In genomic region chr3:16587703-16588070, GRCh38 we compare ENCODE assay signal across 28 cellular contexts. TPM values are rescaled to one million over a fixed set of nuclear protein-coding genes. Genes with fewer than 3 reads are reported as not detected.
"Had no signal": no experiment of that assay in that cellular context is flagged by ENCODE, and none has a peak within 500 bp of the region (broad histone marks: within the 10 kb centered on the region; RNA-seq: fewer than 3 reads in every experiment).

No MANE protein-coding gene starts in this region.

- H3K9me3 ChIP-seq: esophagus muscularis mucosa, gastroesophageal sphincter, heart left ventricle, left lung, stomach, testis had no signal

- H3K9me3 Mint-ChIP-seq: activated B cell treated with CpG ODN at 0.5 μM for 24 hours; activated CD4-positive, alpha-beta memory T cell treated with anti-CD3 and anti-CD28 coated beads, Interleukin-2, amount 10 ng/mL, durations not matched to agents 7 days and 5 days; activated T-helper 17 cell treated with anti-CD3 and anti-CD28 coated beads, Interleukin-2, amount 50 U/mL, for 72 hours; dendritic cell treated with granulocyte-macrophage colony-stimulating factor and Interleukin-4, amounts not matched to agents 40 ng/mL and 50 ng/mL, for 4 days; mesothelial cell of epicardium; natural killer cell treated with Interleukin-12 subunit alpha and Interleukin-12 subunit beta and Interleukin-15 and Interleukin-18, amount 100 ng/mL, for 72 hours; stimulated activated effector memory CD8-positive, alpha-beta T cell treated with anti-CD3 and anti-CD28 coated beads, Interleukin-12 subunit alpha, Interleukin-12 subunit beta, amount 100 ng/mL, for 72 hours; T-cell; type B pancreatic cell had no signal

- H3K4me1 ChIP-seq: esophagus muscularis mucosa, gastroesophageal sphincter, heart left ventricle, left lung, parathyroid adenoma, stomach, testis had no signal

- H3K36me3 Mint-ChIP-seq: mesothelial cell of epicardium; natural killer cell treated with Interleukin-12 subunit alpha and Interleukin-12 subunit beta and Interleukin-15 and Interleukin-18, amount 100 ng/mL, for 72 hours; stimulated activated effector memory CD8-positive, alpha-beta T cell treated with anti-CD3 and anti-CD28 coated beads, Interleukin-12 subunit alpha, Interleukin-12 subunit beta, amount 100 ng/mL, for 72 hours; T-cell; type B pancreatic cell had no signal

- H3K27me3 Mint-ChIP-seq: activated B cell treated with CpG ODN at 0.5 μM for 24 hours had no signal

- DNase-seq: activated B cell treated with CpG ODN at 0.5 μM for 24 hours; activated CD4-positive, alpha-beta memory T cell treated with anti-CD3 and anti-CD28 coated beads, Interleukin-2, amount 10 ng/mL, durations not matched to agents 7 days and 5 days; activated CD4-positive, alpha-beta T cell treated with anti-CD3 and anti-CD28 coated beads for 4 hours; activated CD8-positive, alpha-beta memory T cell treated with anti-CD3 and anti-CD28 coated beads, Interleukin-2, amount 10 ng/mL, durations not matched to agents 7 days and 5 days; activated naive CD4-positive, alpha-beta T cell treated with Interleukin-2 at 50 U/mL for 16 hours; activated T-cell treated with anti-CD3 and anti-CD28 coated beads, Interleukin-2, amount 50 U/mL, for 1 hour; anterior cingulate cortex; cerebellar nuclear complex; effector CD8-positive, alpha-beta T cell; heart left ventricle; left lung; stimulated activated CD4-positive, alpha-beta T cell treated with anti-CD3 and anti-CD28 coated beads, Interleukin-4, amount 100 ng/mL, for 24 hours; stomach; T-cell; testis had no signal

- H3K4me3 Mint-ChIP-seq: activated B cell treated with CpG ODN at 0.5 μM for 24 hours; activated CD4-positive, alpha-beta memory T cell treated with anti-CD3 and anti-CD28 coated beads, Interleukin-2, amount 10 ng/mL, durations not matched to agents 7 days and 5 days; activated CD8-positive, alpha-beta memory T cell treated with anti-CD3 and anti-CD28 coated beads, Interleukin-2, amount 10 ng/mL, durations not matched to agents 7 days and 5 days; activated T-helper 17 cell treated with anti-CD3 and anti-CD28 coated beads, Interleukin-2, amount 50 U/mL, for 72 hours; dendritic cell treated with granulocyte-macrophage colony-stimulating factor and Interleukin-4, amounts not matched to agents 40 ng/mL and 50 ng/mL, for 4 days; mesothelial cell of epicardium; natural killer cell treated with Interleukin-12 subunit alpha and Interleukin-12 subunit beta and Interleukin-15 and Interleukin-18, amount 100 ng/mL, for 72 hours; stimulated activated effector memory CD8-positive, alpha-beta T cell treated with anti-CD3 and anti-CD28 coated beads, Interleukin-12 subunit alpha, Interleukin-12 subunit beta, amount 100 ng/mL, for 72 hours; T-cell; type B pancreatic cell had no signal

- H3K4me3 ChIP-seq: esophagus muscularis mucosa, gastroesophageal sphincter, heart left ventricle, left lung, stomach, testis had no signal

- H3K4me1 Mint-ChIP-seq: activated T-helper 17 cell treated with anti-CD3 and anti-CD28 coated beads, Interleukin-2, amount 50 U/mL, for 72 hours had no signal

- H3K27ac ChIP-seq: esophagus muscularis mucosa, gastroesophageal sphincter, heart left ventricle, left lung, parathyroid adenoma, stomach, testis had no signal

- H3K27ac Mint-ChIP-seq: activated B cell treated with CpG ODN at 0.5 μM for 24 hours; activated CD4-positive, alpha-beta memory T cell treated with anti-CD3 and anti-CD28 coated beads, Interleukin-2, amount 10 ng/mL, durations not matched to agents 7 days and 5 days; activated CD8-positive, alpha-beta memory T cell treated with anti-CD3 and anti-CD28 coated beads, Interleukin-2, amount 10 ng/mL, durations not matched to agents 7 days and 5 days; activated T-helper 17 cell treated with anti-CD3 and anti-CD28 coated beads, Interleukin-2, amount 50 U/mL, for 72 hours; dendritic cell treated with granulocyte-macrophage colony-stimulating factor and Interleukin-4, amounts not matched to agents 40 ng/mL and 50 ng/mL, for 4 days; mesothelial cell of epicardium; natural killer cell treated with Interleukin-12 subunit alpha and Interleukin-12 subunit beta and Interleukin-15 and Interleukin-18, amount 100 ng/mL, for 72 hours; stimulated activated effector memory CD8-positive, alpha-beta T cell treated with anti-CD3 and anti-CD28 coated beads, Interleukin-12 subunit alpha, Interleukin-12 subunit beta, amount 100 ng/mL, for 72 hours; T-cell; type B pancreatic cell had no signal

- H3K36me3 ChIP-seq: esophagus muscularis mucosa, gastroesophageal sphincter, heart left ventricle, left lung, stomach had no signal

- H3K27me3 ChIP-seq: esophagus muscularis mucosa, gastroesophageal sphincter, heart left ventricle, left lung, stomach, testis had no signal

RNA-seq across cellular contexts. Expression of gene DAZL, which starts 17.5 kb away (rescaled TPM):
- total RNA-seq: activated B cell treated with CpG ODN at 0.5 μM for 24 hours; activated CD4-positive, alpha-beta memory T cell treated with anti-CD3 and anti-CD28 coated beads, Interleukin-2, amount 10 ng/mL, durations not matched to agents 7 days and 5 days; endothelial cell of umbilical vein; esophagus muscularis mucosa; gastroesophageal sphincter; heart left ventricle; kidney epithelial cell; left lung; lung microvascular endothelial cell; mesothelial cell of epicardium; natural killer cell treated with Interleukin-12 subunit alpha and Interleukin-12 subunit beta and Interleukin-15 and Interleukin-18, amount 100 ng/mL, for 72 hours; sciatic nerve; T-cell had no signal
